8 cellular contexts compared by ENCODE assay signal in the genomic region with DNA sequence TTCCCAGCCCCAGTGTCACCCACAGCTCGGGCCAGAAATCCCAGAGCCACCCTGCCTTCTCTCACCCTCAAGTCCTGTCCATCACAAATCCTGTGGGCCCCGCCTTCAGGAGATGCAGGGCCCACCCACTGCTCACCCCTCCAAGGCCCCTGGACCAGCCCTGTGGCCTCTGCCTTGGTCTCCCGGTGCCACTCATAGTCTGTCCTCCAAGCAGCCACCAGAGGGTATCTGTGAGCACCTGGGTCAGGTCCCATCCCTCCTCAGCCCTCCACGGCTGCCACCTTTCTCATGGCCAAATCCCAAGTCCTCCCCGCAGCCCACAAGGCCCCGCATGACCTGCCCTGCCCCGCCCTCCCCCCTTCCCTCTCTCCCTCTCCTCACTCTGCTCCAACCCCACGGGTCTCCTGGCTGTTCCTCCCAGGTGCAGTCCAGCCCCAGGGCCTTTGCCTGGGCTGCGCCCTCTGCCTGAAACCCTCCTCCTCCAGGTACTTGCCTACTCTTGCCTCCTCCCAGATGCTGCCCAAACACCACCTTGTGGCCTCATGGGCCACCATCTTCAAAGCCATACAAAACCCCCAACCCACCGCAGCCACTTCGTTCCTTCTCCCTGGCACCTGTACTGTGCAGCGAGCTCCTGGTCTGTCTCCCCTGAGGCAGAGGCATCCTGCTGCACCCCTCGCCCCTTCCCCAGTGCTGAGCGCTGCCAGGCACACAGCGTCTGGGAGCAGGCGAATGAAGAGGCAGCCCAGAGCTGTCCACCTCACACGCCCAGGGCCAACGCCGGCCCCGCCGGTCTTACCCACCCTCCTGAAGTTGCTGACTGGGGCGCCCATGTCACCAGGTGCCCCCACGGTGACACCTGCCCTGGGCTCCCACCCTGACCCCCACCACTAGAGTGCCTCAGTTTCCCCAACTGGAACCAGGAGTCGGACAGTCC. TPM values are rescaled to one million over a fixed set of nuclear protein-coding genes. Genes with fewer than 3 reads are reported as not detected.
A peak's percentile ranks its signal among the peaks of the same experiment; 100 is the strongest.
DNase-seq lines count a peak whose midpoint lies in the region; ATAC-seq and TF ChIP-seq lines count a peak whose summit lies in the region.

No MANE protein-coding gene starts in this region.

- no peak overlapping the region for H3K4me3 Mint-ChIP-seq in activated T-helper 2 cell treated with anti-CD3 and anti-CD28 coated beads, Interferon-gamma antibody, Interleukin-2, Interleukin-4, amounts not matched to agents 10 μg/mL and 5 μg/mL and 100 μg/mL, durations not matched to agents 14 hours and 24 hours and 36 hours (ENCODE audit: low read depth)

- no peak overlapping the region for H2BK120ac ChIP-seq in IMR-90 (ENCODE audit: low read depth, low read length)

- H4K20me1 ChIP-seq in IMR-90 (ENCODE audit: insufficient read depth, low read length) = peaks cover 12% of the 10 kb centered on the region

- WGBS in IMR-90 (ENCODE audit: extremely low coverage in 2 of 2, insufficient read length in 1 of 2), 2 experiments = 90% methylated on average over 8 of the region's 24 CpGs; no CpG with 5 or more reads in 1 of the 2 experiments

- H3K23ac ChIP-seq in IMR-90 (ENCODE audit: low read depth, low read length) = no peak overlapping the region

- H3K56ac ChIP-seq in IMR-90 (ENCODE audit: extremely low read depth, insufficient read depth, low read length) = no peak overlapping the region

- ATAC-seq in IMR-90 (ENCODE audit: low read depth) = peak; percentile 46; the same call in 1 of the 2 replicates
- ATAC-seq in upper lobe of right lung = peak; percentile 42
- ATAC-seq in GM21529 (IDR thresholded peaks at IDR 0.05; ENCODE audit: unreplicated experiment) = no peak
- no peak for ATAC-seq in HG03039 (IDR thresholded peaks at IDR 0.05; ENCODE audit: unreplicated experiment)

- H2BK5ac ChIP-seq in IMR-90 (ENCODE audit: low read depth, low read length, poor library complexity, severe bottlenecking) = no peak overlapping the region

- dilution Hi-C loops in IMR-90 (cut with HindIII; ENCODE audit: low sequenced_read_pairs, unreplicated experiment) = no loop called here

- no peaks in the 10 kb centered on the region for H3K9me3 Mint-ChIP-seq in activated T-helper 2 cell treated with anti-CD3 and anti-CD28 coated beads, Interferon-gamma antibody, Interleukin-2, Interleukin-4, amounts not matched to agents 10 μg/mL and 5 μg/mL and 100 μg/mL, durations not matched to agents 14 hours and 24 hours and 36 hours

- peaks cover 9 to 22% of the 10 kb centered on the region in 2 experiments; a peak in 3 of 4 replicates for H3K79me1 ChIP-seq in IMR-90 (ENCODE audit: low read depth in 1 of 2, low read length in 2 of 2)

- no peak overlapping the region for H3K9ac ChIP-seq in IMR-90 (ENCODE audit: low read depth, low read length)

- TF ChIP-seq CTCF in IMR-90 (conservative IDR thresholded peaks at IDR 0.05; ENCODE audit: low read depth, low read length) (peak; percentile 26; the same call in 1 of the 2 replicates), upper lobe of right lung (IDR thresholded peaks at IDR 0.05) (peak; percentile 25)

- no peak overlapping the region for H3K14ac ChIP-seq in IMR-90 (replicated peaks; ENCODE audit: low read depth, low read length)

- H3K4me2 ChIP-seq in IMR-90 (ENCODE audit: low read depth, low read length) = no peak overlapping the region

- no peaks in the 10 kb centered on the region for H3K9me3 ChIP-seq in IMR-90 (ENCODE audit: control insufficient read depth, insufficient read depth, low read length)
- no peaks in the 10 kb centered on the region for H3K9me3 ChIP-seq in upper lobe of right lung

- H3K4me3 ChIP-seq in IMR-90 (ENCODE audit: insufficient read depth, low read depth, low read length) (no peak overlapping the region), upper lobe of right lung (no peak overlapping the region)

- CTCF ChIA-PET in IMR-90 (lab: Yijun Ruan, JAX) = no interaction called here

- no peak overlapping the region for H2AFZ ChIP-seq in IMR-90 (replicated peaks; ENCODE audit: low read length, poor library complexity)

- no peak overlapping the region for H4K91ac ChIP-seq in IMR-90 (ENCODE audit: insufficient read depth, low read depth, low read length)

- no peak overlapping the region for H3K4ac ChIP-seq in IMR-90 (ENCODE audit: low read depth, low read length)

- H3K4me1 ChIP-seq in IMR-90 (ENCODE audit: control insufficient read depth, insufficient read depth, low read length) (no peaks in the 10 kb centered on the region), upper lobe of right lung (no peaks in the 10 kb centered on the region)

- intact Hi-C loops in IMR-90 (cut with micrococcal nuclease) = no loop called here
- intact Hi-C loops in activated T-helper 2 cell treated with anti-CD3 and anti-CD28 coated beads, Interferon-gamma antibody, Interleukin-2, Interleukin-4, amounts not matched to agents 10 μg/mL and 5 μg/mL and 100 μg/mL, durations not matched to agents 14 hours and 24 hours and 36 hours (cut with micrococcal nuclease) = no loop called here
- intact Hi-C loops in upper lobe of right lung (cut with DNase I) = no loop called here

- H4K8ac ChIP-seq in IMR-90 (ENCODE audit: low read depth in 2 of 2, low read length in 2 of 2) = no peak overlapping the region

- H3K27me3 ChIP-seq in IMR-90 (ENCODE audit: control insufficient read depth, insufficient read depth, low read length) = no peaks in the 10 kb centered on the region
- no peaks in the 10 kb centered on the region for H3K27me3 ChIP-seq in upper lobe of right lung

- H3K27ac Mint-ChIP-seq in activated T-helper 2 cell treated with anti-CD3 and anti-CD28 coated beads, Interferon-gamma antibody, Interleukin-2, Interleukin-4, amounts not matched to agents 10 μg/mL and 5 μg/mL and 100 μg/mL, durations not matched to agents 14 hours and 24 hours and 36 hours = peak overlapping the region; percentile 17

- H2BK20ac ChIP-seq in IMR-90 (ENCODE audit: low read depth, low read length) = no peak overlapping the region

- in situ Hi-C loops in IMR-90 (cut with MboI; ENCODE audit: low sequenced_read_pairs) = no loop called here

- H3K27ac ChIP-seq in IMR-90 (ENCODE audit: insufficient read depth, low read length) (no peak overlapping the region), upper lobe of right lung (no peak overlapping the region)

- DNase-seq in EH (ENCODE audit: low read depth) (peak; percentile 34), IMR-90 (no peak), iPS DF 4.7 (ENCODE audit: extremely low read depth, low spot score) (peak; percentile 16), upper lobe of right lung (no peak), NCI-H2107 (lab: John Stamatoyannopoulos, UW) (no peak)
- no peak for DNase-seq in activated T-helper 2 cell treated with anti-CD3 and anti-CD28 coated beads, Interferon-gamma antibody, Interleukin-2, Interleukin-4, amounts not matched to agents 10 μg/mL and 5 μg/mL and 100 μg/mL, durations not matched to agents 14 hours and 24 hours and 36 hours (ENCODE audit: low spot score)

- POLR2A ChIA-PET in IMR-90 (lab: Charles Lee; ENCODE audit: unreplicated experiment) = no interaction called here

- H2BK15ac ChIP-seq in IMR-90 (ENCODE audit: low read depth, low read length) = no peak overlapping the region

- H3K36me3 Mint-ChIP-seq in activated T-helper 2 cell treated with anti-CD3 and anti-CD28 coated beads, Interferon-gamma antibody, Interleukin-2, Interleukin-4, amounts not matched to agents 10 μg/mL and 5 μg/mL and 100 μg/mL, durations not matched to agents 14 hours and 24 hours and 36 hours (ENCODE audit: low read depth) = peaks cover 52% of the 10 kb centered on the region

- no peak overlapping the region for H2AK5ac ChIP-seq in IMR-90 (ENCODE audit: low read depth, low read length)

- H3K27me3 Mint-ChIP-seq in activated T-helper 2 cell treated with anti-CD3 and anti-CD28 coated beads, Interferon-gamma antibody, Interleukin-2, Interleukin-4, amounts not matched to agents 10 μg/mL and 5 μg/mL and 100 μg/mL, durations not matched to agents 14 hours and 24 hours and 36 hours (ENCODE audit: low read depth) = no peaks in the 10 kb centered on the region

- TF ChIP-seq POLR2A in IMR-90 (IDR thresholded peaks at IDR 0.05; ENCODE audit: low read depth, low read length) = no peak

- H3K36me3 ChIP-seq in IMR-90 (ENCODE audit: control insufficient read depth, insufficient read depth, low read length) (peaks cover 68% of the 10 kb centered on the region), upper lobe of right lung (peaks cover 33% of the 10 kb centered on the region)

- peaks cover 7% of the 10 kb centered on the region for H3K4me1 Mint-ChIP-seq in activated T-helper 2 cell treated with anti-CD3 and anti-CD28 coated beads, Interferon-gamma antibody, Interleukin-2, Interleukin-4, amounts not matched to agents 10 μg/mL and 5 μg/mL and 100 μg/mL, durations not matched to agents 14 hours and 24 hours and 36 hours (ENCODE audit: low read depth)

- no peak overlapping the region for H3K18ac ChIP-seq in IMR-90 (ENCODE audit: low read depth, low read length)

- no peaks in the 10 kb centered on the region for H3K9me1 ChIP-seq in IMR-90 (ENCODE audit: insufficient read depth, low read length)

- no TSS peak for BruUV-seq in IMR-90 (replicated peaks; lab: Mats Ljungman, UMichigan)

- H2AK9ac ChIP-seq in IMR-90 (replicated peaks; ENCODE audit: low read depth, low read length, poor library complexity) = peak overlapping the region; percentile 55

- H4K5ac ChIP-seq in IMR-90 (ENCODE audit: low read depth, low read length) = no peak overlapping the region

- TF ChIP-seq RAD21 in IMR-90 (IDR thresholded peaks at IDR 0.05; ENCODE audit: low read length) = 0 out of 2 replicates have a peak, but pooled peaks have one; percentile 20

RNA-seq across cellular contexts. Expression of a gene that starts 13.2 kb away (rescaled TPM):
- total RNA-seq in IMR-90 (2012; rRNA removed) (22.8 and 29.2 TPM in 2 replicates), upper lobe of right lung (167 TPM)
- 177 and 248 TPM in 2 replicates for polyA plus RNA-seq in IMR-90 (2012; rRNA removed)
- polyA plus RNA-seq in IMR-90 (2012; cell fraction: cytosol; rRNA removed) = 116 and 122 TPM in 2 replicates
- polyA plus RNA-seq in IMR-90 (2012; cell fraction: nucleus; rRNA removed; ENCODE audit: low replicate concordance) = 35.8 and 42.4 TPM in 2 replicates
- total RNA-seq in activated T-helper 2 cell treated with anti-CD3 and anti-CD28 coated beads, Interferon-gamma antibody, Interleukin-2, Interleukin-4, amounts not matched to agents 10 μg/mL and 5 μg/mL and 100 μg/mL, durations not matched to agents 14 hours and 24 hours and 36 hours = 163 and 184 TPM in 2 replicates

RNA-seq across cellular contexts. Expression of a gene that starts 25.8 kb away (rescaled TPM):
- 42.5 and 47.5 TPM in 2 replicates for total RNA-seq in IMR-90 (2012; rRNA removed)
- 66.3 and 79.9 TPM in 2 replicates for polyA plus RNA-seq in IMR-90 (2012; rRNA removed)
- polyA plus RNA-seq in IMR-90 (2012; cell fraction: cytosol; rRNA removed) = 48.0 and 72.2 TPM in 2 replicates
- 121 and 247 TPM in 2 replicates for polyA plus RNA-seq in IMR-90 (2012; cell fraction: nucleus; rRNA removed; ENCODE audit: low replicate concordance)
- total RNA-seq in activated T-helper 2 cell treated with anti-CD3 and anti-CD28 coated beads, Interferon-gamma antibody, Interleukin-2, Interleukin-4, amounts not matched to agents 10 μg/mL and 5 μg/mL and 100 μg/mL, durations not matched to agents 14 hours and 24 hours and 36 hours = 123 and 125 TPM in 2 replicates
- total RNA-seq in upper lobe of right lung = 78.7 TPM

RNA-seq across cellular contexts. Expression of a gene that starts 34.0 kb away (rescaled TPM):
- 29.9 and 37.5 TPM in 2 replicates for total RNA-seq in IMR-90 (2012; rRNA removed)
- polyA plus RNA-seq in IMR-90 (2012; rRNA removed) = 127 and 144 TPM in 2 replicates
- polyA plus RNA-seq in IMR-90 (2012; cell fraction: cytosol; rRNA removed) = 84.8 and 172 TPM in 2 replicates
- 238 and 454 TPM in 2 replicates for polyA plus RNA-seq in IMR-90 (2012; cell fraction: nucleus; rRNA removed; ENCODE audit: low replicate concordance)
- total RNA-seq in activated T-helper 2 cell treated with anti-CD3 and anti-CD28 coated beads, Interferon-gamma antibody, Interleukin-2, Interleukin-4, amounts not matched to agents 10 μg/mL and 5 μg/mL and 100 μg/mL, durations not matched to agents 14 hours and 24 hours and 36 hours = 153 and 173 TPM in 2 replicates
- 43.2 TPM for total RNA-seq in upper lobe of right lung

RNA-seq across cellular contexts. Expression of a gene that starts 50.3 kb away (rescaled TPM):
- total RNA-seq in IMR-90 (2012; rRNA removed) = 9.1 and 11.9 TPM in 2 replicates
- 9.6 and 18.2 TPM in 2 replicates for polyA plus RNA-seq in IMR-90 (2012; rRNA removed)
- 9.3 and 32.6 TPM in 2 replicates for polyA plus RNA-seq in IMR-90 (2012; cell fraction: cytosol; rRNA removed)
- polyA plus RNA-seq in IMR-90 (2012; cell fraction: nucleus; rRNA removed; ENCODE audit: low replicate concordance) = 7.9 and 22.2 TPM in 2 replicates
- 14.9 and 15.4 TPM in 2 replicates for total RNA-seq in activated T-helper 2 cell treated with anti-CD3 and anti-CD28 coated beads, Interferon-gamma antibody, Interleukin-2, Interleukin-4, amounts not matched to agents 10 μg/mL and 5 μg/mL and 100 μg/mL, durations not matched to agents 14 hours and 24 hours and 36 hours
- 25.3 TPM for total RNA-seq in upper lobe of right lung

Comparison
In these comparisons a context has a peak if more than half of its experiments do, and no peak if none do; other contexts are left out.
1. DNase-seq: peak in EH (single experiment) and iPS DF 4.7 (single experiment); none in IMR-90 (single experiment), activated T-helper 2 cell treated with anti-CD3 and anti-CD28 coated beads, Interferon-gamma antibody, Interleukin-2, Interleukin-4, amounts not matched to agents 10 μg/mL and 5 μg/mL and 100 μg/mL, durations not matched to agents 14 hours and 24 hours and 36 hours (single experiment), upper lobe of right lung (single experiment) and NCI-H2107 (single experiment).
2. ATAC-seq: peak in IMR-90 (single experiment) and upper lobe of right lung (single experiment); none in GM21529 (single experiment) and HG03039 (single experiment).